19 cellular contexts compared by ENCODE assay signal in the genomic region with DNA sequence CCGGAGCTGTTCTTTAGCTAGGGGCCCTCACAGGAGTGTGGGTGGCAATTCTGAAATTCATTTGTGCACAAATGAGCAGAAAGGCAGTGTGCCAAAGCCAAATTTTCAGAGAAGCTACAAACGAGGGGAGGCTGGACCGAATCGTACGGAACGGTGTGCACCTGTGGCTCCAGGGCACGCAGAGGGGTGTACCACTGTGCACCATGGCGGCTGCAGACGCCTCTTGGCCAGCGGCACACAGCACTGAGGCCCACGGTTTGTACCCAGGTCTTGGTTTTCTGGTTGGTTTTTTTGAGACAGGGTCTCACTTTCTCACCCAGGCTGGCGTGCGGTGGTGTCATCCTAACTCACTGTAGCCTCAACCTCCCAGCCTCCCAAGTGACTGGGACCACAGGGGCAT. TPM values are rescaled to one million over a fixed set of nuclear protein-coding genes. Genes with fewer than 3 reads are reported as not detected.
DNase-seq lines count a peak whose midpoint lies in the region; ATAC-seq and TF ChIP-seq lines count a peak whose summit lies in the region.
"Had no signal": no experiment of that assay in that cellular context is flagged by ENCODE, and none has a peak within 500 bp of the region (broad histone marks: within the 10 kb centered on the region; RNA-seq: fewer than 3 reads in every experiment).

No MANE protein-coding gene starts in this region.

- H3K4me1 Mint-ChIP-seq in endodermal cell = peaks cover 8% of the 10 kb centered on the region

- H3K79me2 ChIP-seq in SK-N-SH (ENCODE audit: insufficient read depth) = no peaks in the 10 kb centered on the region

- H3K27ac ChIP-seq in SK-N-SH (ENCODE audit: low read depth in 2 of 2, low read length in 1 of 2) = no peak overlapping the region
- H3K27ac ChIP-seq in endodermal cell (ENCODE audit: low read depth, low read length) = no peak overlapping the region

- no peaks in the 10 kb centered on the region for H3K27me3 ChIP-seq in SK-N-SH (ENCODE audit: insufficient read depth)
- no peaks in the 10 kb centered on the region for H3K27me3 ChIP-seq in endodermal cell (ENCODE audit: control insufficient read depth, insufficient read depth, low read length, poor library complexity, severe bottlenecking)
- H3K27me3 ChIP-seq: BE2C, MG63 had no signal

- H3K4me2 ChIP-seq in SK-N-SH = no peak overlapping the region
- H3K4me2 ChIP-seq: GM23338 had no signal

- peaks cover 19% of the 10 kb centered on the region for H3K36me3 Mint-ChIP-seq in endodermal cell (ENCODE audit: low read depth)

- no peak overlapping the region for H3K4me3 Mint-ChIP-seq in endodermal cell
- H3K4me3 Mint-ChIP-seq: CD4-positive, alpha-beta T cell; GM23338 had no signal

- H4K20me1 ChIP-seq in SK-N-SH (ENCODE audit: insufficient read depth) = no peaks in the 10 kb centered on the region

- no peak for DNase-seq in SK-N-SH
- DNase-seq in endodermal cell = no peak
- no peak for DNase-seq in effector CD8-positive, alpha-beta T cell (lab: John Stamatoyannopoulos, UW)
- DNase-seq: BE2C; CD4-positive, alpha-beta T cell; DMS53; EL; HCEC 1CT; Karpas-422; MG63; NCI-H1048; NCI-H1436; NCI-H1930; NCI-H524; NCI-H82; PC-3; SIG-M5 had no signal

- no peak overlapping the region for H3K9ac ChIP-seq in SK-N-SH
- no peak overlapping the region for H3K9ac ChIP-seq in endodermal cell (ENCODE audit: extremely low read depth, low read length, poor library complexity, severe bottlenecking)

- peak; percentile 6; the same call in 2 of the 3 replicates for ATAC-seq in SK-N-SH treated with all-trans-retinoic acid at 6 μM for 48 hours
- ATAC-seq: PC-3 had no signal

- H3K9me2 ChIP-seq in SK-N-SH = no peaks in the 10 kb centered on the region

- no peak for TF ChIP-seq RAD21 in SK-N-SH (IDR thresholded peaks at IDR 0.05; ENCODE audit: low read length)

- POLR2A ChIA-PET in SK-N-SH (lab: Yijun Ruan, JAX) = interaction anchor here (0.6 to 1.3 kb wide), 3 partner anchors 15 to 44 kb away, joined by 3 read pairs; partner anchors contain the start of genes CDK10, CHMP1A and SPATA33

- H2AFZ ChIP-seq in SK-N-SH (ENCODE audit: low read depth) = no peak overlapping the region
- H2AFZ ChIP-seq: GM23338 had no signal

- peak overlapping the region; percentile 19 for H3K27ac Mint-ChIP-seq in endodermal cell
- H3K27ac Mint-ChIP-seq: GM23338 had no signal

- H3K36me3 ChIP-seq in SK-N-SH (replicated peaks in 1 of 2; ENCODE audit: control insufficient read depth in 1 of 2, insufficient read depth in 2 of 2, low read length in 1 of 2) = peaks cover 0 to 31% of the 10 kb centered on the region in 2 experiments
- H3K36me3 ChIP-seq in endodermal cell (ENCODE audit: control insufficient read depth, insufficient read depth, low read length) = peaks cover 25% of the 10 kb centered on the region

- H3K9me3 ChIP-seq in SK-N-SH = no peaks in the 10 kb centered on the region
- no peaks in the 10 kb centered on the region for H3K9me3 ChIP-seq in endodermal cell (ENCODE audit: control insufficient read depth, low read length)
- H3K9me3 ChIP-seq: BE2C, MG63 had no signal

- no peaks in the 10 kb centered on the region for H3K9me3 Mint-ChIP-seq in endodermal cell
- H3K9me3 Mint-ChIP-seq: CD4-positive, alpha-beta T cell; GM23338 had no signal

- H3K4me1 ChIP-seq in SK-N-SH (ENCODE audit: control insufficient read depth in 1 of 2, insufficient read depth in 2 of 2, low read depth in 1 of 2, low read length in 1 of 2) = peaks cover 0 to 5% of the 10 kb centered on the region in 2 experiments; a peak in 1 of 4 replicates
- H3K4me1 ChIP-seq in endodermal cell (ENCODE audit: control insufficient read depth, insufficient read depth, low read length) = peaks cover 5% of the 10 kb centered on the region

- peaks cover 4% of the 10 kb centered on the region for H3K27me3 Mint-ChIP-seq in endodermal cell (ENCODE audit: insufficient read depth)
- H3K27me3 Mint-ChIP-seq: CD4-positive, alpha-beta T cell had no signal

- CTCF ChIA-PET in SK-N-SH (lab: Yijun Ruan, JAX) = interaction anchor here (0.7 to 4.0 kb wide), 10 partner anchors 9 to 325 kb away, joined by 3 to 44 read pairs (median 7); partner anchors contain the start of gene DPEP1

- TF ChIP-seq CTCF in SK-N-SH (IDR thresholded peaks at IDR 0.05) (no peak), endodermal cell (conservative IDR thresholded peaks at IDR 0.05) (no peak)

- TF ChIP-seq EP300 in SK-N-SH (IDR thresholded peaks at IDR 0.05; ENCODE audit: borderline replicate concordance in 1 of 2, low read depth in 1 of 2, low read length in 1 of 2) = no peak

- 56% methylated on average over 10 of the region's 13 CpGs for WGBS in SK-N-SH (ENCODE audit: low lambda C conversion rate)
- WGBS in endodermal cell (ENCODE audit: insufficient coverage in 1 of 2, insufficient read length in 1 of 2), 2 experiments = 88 to 93% methylated on average over 11 to 13 of the region's 13 CpGs

- peaks cover 6% of the 10 kb centered on the region for H3F3A ChIP-seq in SK-N-SH (replicated peaks; ENCODE audit: insufficient read depth)

- H3K4me3 ChIP-seq in SK-N-SH (ENCODE audit: low read depth in 2 of 2, low read length in 1 of 2) = no peak overlapping the region
- no peak overlapping the region for H3K4me3 ChIP-seq in endodermal cell (ENCODE audit: low read length)
- H3K4me3 ChIP-seq: GM23338, MG63 had no signal

TF ChIP-seq in SK-N-SH treated with all-trans-retinoic acid at 6 μM for 48 hours, 23 proteins besides CTCF, POLR2A, EP300 and RAD21 (continues in another document):
- TF ChIP-seq ARNTL (CRISPR knock-in tag; IDR thresholded peaks at IDR 0.05; ENCODE audit: borderline replicate concordance, low read depth) (no peak), ZFP3 (CRISPR knock-in tag; IDR thresholded peaks at IDR 0.05) (no peak), OSR1 (CRISPR knock-in tag; IDR thresholded peaks at IDR 0.05) (no peak), ZNF70 (CRISPR knock-in tag; IDR thresholded peaks at IDR 0.05) (no peak), ISL1 (CRISPR knock-in tag; IDR thresholded peaks at IDR 0.05) (no peak), ZFP30 (CRISPR knock-in tag; IDR thresholded peaks at IDR 0.05) (no peak), TCF4 (CRISPR knock-in tag; IDR thresholded peaks at IDR 0.05; ENCODE audit: borderline replicate concordance) (no peak), ZNF565 (CRISPR knock-in tag; conservative IDR thresholded peaks at IDR 0.05; ENCODE audit: low read depth) (no peak)

TF ChIP-seq in SK-N-SH, 30 proteins besides CTCF, POLR2A, EP300 and RAD21 (continues in another document):
- TF ChIP-seq GABPA (IDR thresholded peaks at IDR 0.05; ENCODE audit: low read depth) = no peak
- no peak for TF ChIP-seq MAX (IDR thresholded peaks at IDR 0.05; ENCODE audit: low read depth)
- TF ChIP-seq SMC3 (IDR thresholded peaks at IDR 0.05; ENCODE audit: low read depth, low read length) = no peak
- TF ChIP-seq POLR2AphosphoS5 (IDR thresholded peaks at IDR 0.05; ENCODE audit: low read depth, low read length) = no peak; the same call in 1 of the 2 replicates
- TF ChIP-seq IRF3 (IDR thresholded peaks at IDR 0.05; ENCODE audit: low read depth, low read length) = no peak
- TF ChIP-seq NRF1 (IDR thresholded peaks at IDR 0.05; ENCODE audit: low read depth, low read length) = no peak
- no peak for TF ChIP-seq GATA2 (CRISPR knock-in tag; IDR thresholded peaks at IDR 0.05)
- TF ChIP-seq FOXM1 (IDR thresholded peaks at IDR 0.05; ENCODE audit: low read depth) = no peak

RNA-seq across cellular contexts. Expression of gene CHMP1A, which starts 14.9 kb away (rescaled TPM):
- polyA plus RNA-seq in SK-N-SH (2012; rRNA removed) = 138 and 143 TPM in 2 replicates
- 53.1 and 80.5 TPM in 2 replicates for polyA plus RNA-seq in SK-N-SH (2012; cell fraction: cytosol; rRNA removed)
- polyA plus RNA-seq in SK-N-SH (2012; cell fraction: nucleus; rRNA removed) = 210 and 292 TPM in 2 replicates
- 100 to 1,000 TPM; 104 to 106 TPM for total RNA-seq in endodermal cell
- 52.5 TPM for polyA plus RNA-seq in endodermal cell (2013, experiment 1 of 2)
- polyA plus RNA-seq in endodermal cell (2013, experiment 2 of 2) = 50.6 TPM

RNA-seq across cellular contexts. Expression of gene SPATA33, which starts 15.1 kb away (rescaled TPM):
- 7.2 and 8.5 TPM in 2 replicates for polyA plus RNA-seq in SK-N-SH (2012; rRNA removed)
- 4.7 and 5.6 TPM in 2 replicates for polyA plus RNA-seq in SK-N-SH (2012; cell fraction: cytosol; rRNA removed)
- 25.2 and 26.5 TPM in 2 replicates for polyA plus RNA-seq in SK-N-SH (2012; cell fraction: nucleus; rRNA removed)
- total RNA-seq in endodermal cell = 10 to 100 TPM; 21.8 to 28.7 TPM
- 19.6 TPM for polyA plus RNA-seq in endodermal cell (2013, experiment 1 of 2)
- 16.8 TPM for polyA plus RNA-seq in endodermal cell (2013, experiment 2 of 2)

RNA-seq across cellular contexts. Expression of gene DPEP1, which starts 29.1 kb away (rescaled TPM):
- polyA plus RNA-seq in SK-N-SH (2012; rRNA removed) = 0.05 TPM in 1 of 2 replicates, not detected in the other
- not detected in 2 replicates for polyA plus RNA-seq in SK-N-SH (2012; cell fraction: cytosol; rRNA removed)
- polyA plus RNA-seq in SK-N-SH (2012; cell fraction: nucleus; rRNA removed) = 0.09 and 0.29 TPM in 2 replicates
- total RNA-seq in endodermal cell = 1 to 10 TPM in 1 of 2 donors, under 1 TPM in 1; 0.88 to 3.2 TPM
- polyA plus RNA-seq in endodermal cell (2013, experiment 1 of 2) = 1.8 TPM
- polyA plus RNA-seq in endodermal cell (2013, experiment 2 of 2) = 1.0 TPM
- total RNA-seq: CD4-positive, alpha-beta T cell; PC-3 had no signal

RNA-seq across cellular contexts. Expression of gene CDK10, which starts 43.9 kb away (rescaled TPM):
- 84.7 and 94.5 TPM in 2 replicates for polyA plus RNA-seq in SK-N-SH (2012; rRNA removed)
- 25.8 and 40.4 TPM in 2 replicates for polyA plus RNA-seq in SK-N-SH (2012; cell fraction: cytosol; rRNA removed)
- 517 and 551 TPM in 2 replicates for polyA plus RNA-seq in SK-N-SH (2012; cell fraction: nucleus; rRNA removed)
- total RNA-seq in endodermal cell = 100 to 1,000 TPM; 108 to 123 TPM
- polyA plus RNA-seq in endodermal cell (2013, experiment 1 of 2) = 95.5 TPM
- 113 TPM for polyA plus RNA-seq in endodermal cell (2013, experiment 2 of 2)

RNA-seq across cellular contexts. Expression of gene SPATA2L, which starts 58.9 kb away (rescaled TPM):
- polyA plus RNA-seq in SK-N-SH (2012; rRNA removed) = 7.8 and 8.6 TPM in 2 replicates
- 3.8 and 6.4 TPM in 2 replicates for polyA plus RNA-seq in SK-N-SH (2012; cell fraction: cytosol; rRNA removed)
- polyA plus RNA-seq in SK-N-SH (2012; cell fraction: nucleus; rRNA removed) = 12.2 and 23.8 TPM in 2 replicates
- 10 to 100 TPM; 22.9 to 28.8 TPM for total RNA-seq in endodermal cell
- polyA plus RNA-seq in endodermal cell (2013, experiment 1 of 2) = 8.1 TPM
- 8.7 TPM for polyA plus RNA-seq in endodermal cell (2013, experiment 2 of 2)
